ENCODE assay signal across 19 cellular contexts in genomic region chr10:130928306-130928705, GRCh38.
A peak's percentile ranks its signal among the peaks of the same experiment; 100 is the strongest.
DNase-seq lines count a peak whose midpoint lies in the region; ATAC-seq and TF ChIP-seq lines count a peak whose summit lies in the region.
"Had no signal": no experiment of that assay in that cellular context is flagged by ENCODE, and none has a peak within 500 bp of the region (broad histone marks: within the 10 kb centered on the region; RNA-seq: fewer than 3 reads in every experiment).

No MANE protein-coding gene starts in this region.

- H3K4me3 ChIP-seq in endodermal cell (ENCODE audit: low read length) = no peak overlapping the region
- H3K4me3 ChIP-seq in BE2C (ENCODE audit: low read depth, low read length) = no peak overlapping the region
- H3K4me3 ChIP-seq: A549 had no signal

- H3K4me3 Mint-ChIP-seq in endodermal cell (no peak overlapping the region), osteocyte (ENCODE audit: unreplicated experiment) (no peak overlapping the region)
- H3K4me3 Mint-ChIP-seq: CD4-positive, alpha-beta memory T cell had no signal

- H3K27me3 Mint-ChIP-seq in endodermal cell (ENCODE audit: insufficient read depth) = peaks cover 2% of the 10 kb centered on the region
- no peaks in the 10 kb centered on the region for H3K27me3 Mint-ChIP-seq in osteocyte (ENCODE audit: unreplicated experiment)

- in situ Hi-C loops in G401 (cut with HindIII; ENCODE audit: low sequenced_read_pairs) = no loop called here

- TF ChIP-seq CTCF in endodermal cell (conservative IDR thresholded peaks at IDR 0.05) (no peak), osteocyte (IDR thresholded peaks at IDR 0.05) (no peak), BE2C (IDR thresholded peaks at IDR 0.05; ENCODE audit: low read depth, low read length) (no peak)

- H3K4me1 ChIP-seq in endodermal cell (ENCODE audit: control insufficient read depth, insufficient read depth, low read length) = no peaks in the 10 kb centered on the region
- H3K4me1 ChIP-seq in BE2C = no peaks in the 10 kb centered on the region
- H3K4me1 ChIP-seq: A549 had no signal

- H3K36me3 Mint-ChIP-seq in endodermal cell (ENCODE audit: low read depth) (no peaks in the 10 kb centered on the region), osteocyte (ENCODE audit: unreplicated experiment) (no peaks in the 10 kb centered on the region)
- H3K36me3 Mint-ChIP-seq: CD4-positive, alpha-beta memory T cell had no signal

- H3K9me3 Mint-ChIP-seq in endodermal cell (no peaks in the 10 kb centered on the region), osteocyte (ENCODE audit: unreplicated experiment) (peaks cover 22% of the 10 kb centered on the region)

- no peaks in the 10 kb centered on the region for H3K9me3 ChIP-seq in endodermal cell (ENCODE audit: control insufficient read depth, low read length)
- no peaks in the 10 kb centered on the region for H3K9me3 ChIP-seq in BE2C

- no peaks in the 10 kb centered on the region for H3K36me3 ChIP-seq in endodermal cell (ENCODE audit: control insufficient read depth, insufficient read depth, low read length)
- no peaks in the 10 kb centered on the region for H3K36me3 ChIP-seq in BE2C

- H3K27me3 ChIP-seq in endodermal cell (ENCODE audit: control insufficient read depth, insufficient read depth, low read length, poor library complexity, severe bottlenecking) (no peaks in the 10 kb centered on the region), BE2C (no peaks in the 10 kb centered on the region)

- ATAC-seq in sciatic nerve = no peak
- ATAC-seq in GM18511 (IDR thresholded peaks at IDR 0.05; ENCODE audit: unreplicated experiment) = no peak
- ATAC-seq: A549 had no signal

- no peaks in the 10 kb centered on the region for H3K4me1 Mint-ChIP-seq in endodermal cell
- no peaks in the 10 kb centered on the region for H3K4me1 Mint-ChIP-seq in osteocyte (ENCODE audit: unreplicated experiment)
- H3K4me1 Mint-ChIP-seq: CD4-positive, alpha-beta memory T cell had no signal

- 71 to 79% methylated on average over 1 to 3 of the region's 3 CpGs for WGBS in endodermal cell (ENCODE audit: insufficient coverage in 1 of 2, insufficient read length in 1 of 2), 2 experiments

- DNase-seq in G401 (ENCODE audit: low spot score) = peak; percentile 68
- DNase-seq in cerebellar cortex (ENCODE audit: low spot score) = peak; percentile 58
- DNase-seq in endodermal cell = peak; percentile 17
- peak; percentile 53 for DNase-seq in osteocyte (ENCODE audit: extremely low spot score, unreplicated experiment)
- DNase-seq in sciatic nerve (ENCODE audit: low spot score) = no peak
- no peak for DNase-seq in kidney tubule cell (ENCODE audit: low spot score)
- no peak for DNase-seq in BE2C
- DNase-seq: 8988T; ACHN; AML-193; Calu3; CD4-positive, alpha-beta memory T cell; COR-L47; DMS53; DMS79 treated with DMSO at 0.1 percent for 48 hours; GOT3; HCEC 1CT had no signal

- no peak overlapping the region for H3K9ac ChIP-seq in endodermal cell (ENCODE audit: extremely low read depth, low read length, poor library complexity, severe bottlenecking)

- no peak overlapping the region for H3K27ac Mint-ChIP-seq in endodermal cell
- no peak overlapping the region for H3K27ac Mint-ChIP-seq in osteocyte (ENCODE audit: unreplicated experiment)
- H3K27ac Mint-ChIP-seq: CD4-positive, alpha-beta memory T cell had no signal

- H3K27ac ChIP-seq in endodermal cell (ENCODE audit: low read depth, low read length) = no peak overlapping the region
- H3K27ac ChIP-seq: A549 had no signal

- intact Hi-C loops in sciatic nerve (cut with DNase I) = no loop called here

Comparison
In these comparisons a context has a peak if more than half of its experiments do, and no peak if none do; other contexts are left out.
1. DNase-seq: peak in G401 (single experiment), cerebellar cortex (single experiment), endodermal cell (single experiment) and osteocyte (single experiment); none in sciatic nerve (single experiment), kidney tubule cell (single experiment) and BE2C (single experiment).